Comparison of ENCODE assay signal across 10 cellular contexts in genomic region chr19:51002542-51003311, GRCh38. TPM values are rescaled to one million over a fixed set of nuclear protein-coding genes. Genes with fewer than 3 reads are reported as not detected.
DNase-seq lines count a peak whose midpoint lies in the region; ATAC-seq and TF ChIP-seq lines count a peak whose summit lies in the region.
"Had no signal": no experiment of that assay in that cellular context is flagged by ENCODE, and none has a peak within 500 bp of the region (broad histone marks: within the 10 kb centered on the region; RNA-seq: fewer than 3 reads in every experiment).

No MANE protein-coding gene starts in this region.

- no peak overlapping the region for H3K4me3 ChIP-seq in cardiac muscle cell
- no peak overlapping the region for H3K4me3 ChIP-seq in heart left ventricle
- H3K4me3 ChIP-seq in gastroesophageal sphincter, result no peak overlapping the region

- DNase-seq in cardiac muscle cell (ENCODE audit: low read depth in 1 of 2, low spot score in 1 of 2), result peak; percentile 17 to 22
- DNase-seq in heart left ventricle, result no peak
- peak; percentile 29 for DNase-seq in OCI-M1 (lab: John Stamatoyannopoulos, UW)
- peak in 1 of 2 donors; percentile 29 for DNase-seq in stimulated activated naive CD8-positive, alpha-beta T cell treated with anti-CD3 and anti-CD28 coated beads, Interleukin-15, amount 100 ng/mL, for 72 hours
- no peak for DNase-seq in NCI-H146 treated with DMSO at 0.1 percent for 48 hours (lab: John Stamatoyannopoulos, UW; ENCODE audit: unreplicated experiment)
- DNase-seq: NCI-H2081 treated with DMSO at 0.1 percent for 48 hours had no signal

- peaks cover 76% of the 10 kb centered on the region for H3K27me3 Mint-ChIP-seq in stimulated activated naive CD8-positive, alpha-beta T cell treated with anti-CD3 and anti-CD28 coated beads, Interleukin-15, amount 100 ng/mL, for 72 hours

- no peak for TF ChIP-seq EP300 in gastroesophageal sphincter (IDR thresholded peaks at IDR 0.05)

- no peak overlapping the region for H3K27ac ChIP-seq in cardiac muscle cell
- H3K27ac ChIP-seq in heart left ventricle, result no peak overlapping the region
- H3K27ac ChIP-seq in gastroesophageal sphincter, result no peak overlapping the region

- TF ChIP-seq CTCF in cardiac muscle cell (IDR thresholded peaks at IDR 0.05; ENCODE audit: low read depth, low read length), result no peak
- no peak for TF ChIP-seq CTCF in heart left ventricle (IDR thresholded peaks at IDR 0.05)
- no peak for TF ChIP-seq CTCF in gastroesophageal sphincter (IDR thresholded peaks at IDR 0.05)

- H3K4me1 Mint-ChIP-seq in stimulated activated naive CD8-positive, alpha-beta T cell treated with anti-CD3 and anti-CD28 coated beads, Interleukin-15, amount 100 ng/mL, for 72 hours, result no peaks in the 10 kb centered on the region

- no peak for TF ChIP-seq POLR2A in heart left ventricle (IDR thresholded peaks at IDR 0.05)
- TF ChIP-seq POLR2A in gastroesophageal sphincter (IDR thresholded peaks at IDR 0.05), result no peak

- no peaks in the 10 kb centered on the region for H3K36me3 ChIP-seq in cardiac muscle cell
- no peaks in the 10 kb centered on the region for H3K36me3 ChIP-seq in heart left ventricle
- H3K36me3 ChIP-seq in gastroesophageal sphincter, result no peaks in the 10 kb centered on the region

- 23 to 65% (median 54%) methylated on average over 25 to 42 of the region's 42 CpGs for WGBS in heart left ventricle, 4 donors
- 28 to 79% methylated on average over 6 to 8 of the region's 42 CpGs for WGBS in gastroesophageal sphincter (ENCODE audit: low coverage in 1 of 2), 2 donors

- no peaks in the 10 kb centered on the region for H3K4me1 ChIP-seq in cardiac muscle cell (ENCODE audit: low read depth)
- H3K4me1 ChIP-seq in heart left ventricle, result no peaks in the 10 kb centered on the region
- H3K4me1 ChIP-seq in gastroesophageal sphincter, result no peaks in the 10 kb centered on the region

- no peak overlapping the region for H3K27ac Mint-ChIP-seq in stimulated activated naive CD8-positive, alpha-beta T cell treated with anti-CD3 and anti-CD28 coated beads, Interleukin-15, amount 100 ng/mL, for 72 hours

- H3K4me3 Mint-ChIP-seq in stimulated activated naive CD8-positive, alpha-beta T cell treated with anti-CD3 and anti-CD28 coated beads, Interleukin-15, amount 100 ng/mL, for 72 hours, result no peak overlapping the region

- H3K9me3 ChIP-seq in cardiac muscle cell (ENCODE audit: low read depth) (no peaks in the 10 kb centered on the region), heart left ventricle (no peaks in the 10 kb centered on the region), gastroesophageal sphincter (no peaks in the 10 kb centered on the region)

- no peaks in the 10 kb centered on the region for H3K9me3 Mint-ChIP-seq in stimulated activated naive CD8-positive, alpha-beta T cell treated with anti-CD3 and anti-CD28 coated beads, Interleukin-15, amount 100 ng/mL, for 72 hours

- ATAC-seq in heart left ventricle, result no peak
- peak; percentile 25 for ATAC-seq in gastroesophageal sphincter
- peak; percentile 28 for ATAC-seq in stimulated activated naive CD8-positive, alpha-beta T cell treated with anti-CD3 and anti-CD28 coated beads, Interleukin-15, amount 100 ng/mL, for 72 hours
- no peak for ATAC-seq in GM18873 (IDR thresholded peaks at IDR 0.05; ENCODE audit: low FRiP score, unreplicated experiment)
- no peak for ATAC-seq in HG02973 (IDR thresholded peaks at IDR 0.05; ENCODE audit: unreplicated experiment)

- intact Hi-C loops in heart left ventricle (cut with DNase I), result no loop called here

- peaks cover 15% of the 10 kb centered on the region for H3K27me3 ChIP-seq in cardiac muscle cell
- peaks cover 13 to 79% (median 29%) of the 10 kb centered on the region in 9 donors for H3K27me3 ChIP-seq in heart left ventricle
- H3K27me3 ChIP-seq in gastroesophageal sphincter, result peaks cover 88% of the 10 kb centered on the region

RNA-seq across cellular contexts. Expression of gene KLK8, which starts 1.3 kb away (rescaled TPM):
- not detected in 2 replicates for total RNA-seq in cardiac muscle cell
- not detected in 2 replicates for polyA plus RNA-seq in cardiac muscle cell
- 1 to 10 TPM in 1 of 9 donors, not detected in 8; 1.9 TPM for total RNA-seq in heart left ventricle
- not detected for polyA plus RNA-seq in heart left ventricle
- 1 to 10 TPM in 2 of 4 donors, not detected in 2; 2.3 to 4.6 TPM for total RNA-seq in gastroesophageal sphincter
- total RNA-seq: ureter had no signal

RNA-seq across cellular contexts. Expression of gene KLK10, which starts 16.8 kb away (rescaled TPM):
- total RNA-seq in cardiac muscle cell (0.07 and 0.66 TPM in 2 replicates), heart left ventricle (1 to 10 TPM in 1 of 9 donors, under 1 TPM in 4, not detected in 4; 0.12 to 4.0 (median 0.37) TPM), gastroesophageal sphincter (1 to 10 TPM in 3 of 4 donors, not detected in 1; 1.7 to 6.7 (median 4.1) TPM)
- polyA plus RNA-seq in cardiac muscle cell (not detected in 2 replicates), heart left ventricle (under 1 TPM in 1 of 2 donors, not detected in 1; 0.33 TPM)

RNA-seq across cellular contexts. Expression of gene KLK7, which starts 19.0 kb away (rescaled TPM):
- not detected in 2 replicates for total RNA-seq in cardiac muscle cell
- 0.43 TPM in 1 of 2 replicates, not detected in the other for polyA plus RNA-seq in cardiac muscle cell
- 1 to 10 TPM in 1 of 9 donors, not detected in 8; 4.1 TPM for total RNA-seq in heart left ventricle
- not detected for polyA plus RNA-seq in heart left ventricle
- total RNA-seq in gastroesophageal sphincter, result 10 to 100 TPM in 1 of 4 donors, under 1 TPM in 1, not detected in 2; 0.31 to 16.7 TPM
- total RNA-seq: ureter had no signal

RNA-seq across cellular contexts. Expression of gene KLK11, which starts 23.7 kb away (rescaled TPM):
- total RNA-seq in cardiac muscle cell (not detected in 2 replicates), heart left ventricle (10 to 100 TPM in 1 of 9 donors, under 1 TPM in 1, not detected in 7; 0.32 to 19.1 TPM), gastroesophageal sphincter (10 to 100 TPM in 1 of 4 donors, under 1 TPM in 1, not detected in 2; 0.78 to 12.3 TPM)
- polyA plus RNA-seq in cardiac muscle cell (not detected in 2 replicates), heart left ventricle (under 1 TPM; 0.35 to 0.42 TPM)

RNA-seq across cellular contexts. Expression of gene KLK12, which starts 32.1 kb away (rescaled TPM):
- total RNA-seq in cardiac muscle cell (not detected in 2 replicates), heart left ventricle (not detected), gastroesophageal sphincter (1 to 10 TPM in 1 of 4 donors, under 1 TPM in 2, not detected in 1; 0.40 to 1.2 (median 0.54) TPM)
- polyA plus RNA-seq in cardiac muscle cell (not detected in 2 replicates), heart left ventricle (not detected)
- total RNA-seq: ureter had no signal

Comparison
In these comparisons a context has a peak if more than half of its experiments do, and no peak if none do; other contexts are left out.
1. DNase-seq: peak in cardiac muscle cell (2 of 2) and OCI-M1 (single experiment); none in heart left ventricle (0 of 5) and NCI-H146 treated with DMSO at 0.1 percent for 48 hours (single experiment).
2. ATAC-seq: peak in gastroesophageal sphincter (single experiment) and stimulated activated naive CD8-positive, alpha-beta T cell treated with anti-CD3 and anti-CD28 coated beads, Interleukin-15, amount 100 ng/mL, for 72 hours (single experiment); none in heart left ventricle (0 of 4), GM18873 (single experiment) and HG02973 (single experiment).